8 cellular contexts compared by ENCODE assay signal in the genomic region with DNA sequence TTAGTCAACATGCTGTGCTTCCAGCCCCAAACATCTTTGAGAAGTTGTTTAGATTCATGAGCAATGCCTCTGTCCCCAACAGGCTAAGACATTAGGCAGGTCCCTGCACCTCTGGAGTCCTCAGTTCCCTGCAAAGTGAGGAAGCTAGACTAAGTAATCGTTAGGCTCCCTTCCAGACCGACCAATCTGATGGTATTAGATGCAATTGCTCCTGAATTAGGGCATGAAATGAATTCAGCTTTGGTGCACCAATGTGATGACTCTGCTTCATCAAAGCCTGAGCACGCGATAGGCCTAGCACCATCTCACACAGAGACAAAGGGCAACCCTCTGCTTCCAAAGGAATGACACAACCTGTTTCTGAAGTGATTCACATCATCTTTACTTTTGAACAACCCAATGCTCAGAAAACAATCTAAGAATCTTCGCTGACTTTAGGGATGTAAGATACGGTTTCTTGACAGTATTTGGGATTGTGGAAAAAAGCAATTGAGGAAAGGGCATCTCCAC. TPM values are rescaled to one million over a fixed set of nuclear protein-coding genes. Genes with fewer than 3 reads are reported as not detected.
A peak's percentile ranks its signal among the peaks of the same experiment; 100 is the strongest.
DNase-seq lines count a peak whose midpoint lies in the region; ATAC-seq, FAIRE-seq and TF ChIP-seq lines count a peak whose summit lies in the region.

No MANE protein-coding gene starts in this region.

- TF ChIP-seq CTCF in OCI-LY3 (IDR thresholded peaks at IDR 0.05; ENCODE audit: low read depth, low read length): no peak
- no peak for TF ChIP-seq CTCF in mammary epithelial cell (conservative IDR thresholded peaks at IDR 0.05 in 1 of 2, IDR thresholded peaks at IDR 0.05 in 1 of 2; ENCODE audit: extremely low read depth in 1 of 2, insufficient read depth in 1 of 2, low read depth in 1 of 2, low read length in 2 of 2)
- no peak for TF ChIP-seq CTCF in neutrophil (IDR thresholded peaks at IDR 0.05)
- no peak for TF ChIP-seq CTCF in upper lobe of right lung (IDR thresholded peaks at IDR 0.05)

- 100% methylated on average over 6 of the region's 6 CpGs for WGBS in mammary epithelial cell (ENCODE audit: low coverage, missing lambda C conversion rate)

- in situ Hi-C loops in mammary epithelial cell (cut with MboI; ENCODE audit: low sequenced_read_pairs in 2 of 2): no loop called here

- H3K36me3 ChIP-seq in OCI-LY3 (replicated peaks; ENCODE audit: low read depth, low read length) (no peaks in the 10 kb centered on the region), mammary epithelial cell (ENCODE audit: insufficient read depth, low read length) (no peaks in the 10 kb centered on the region), neutrophil (no peaks in the 10 kb centered on the region), upper lobe of right lung (no peaks in the 10 kb centered on the region)

- H3K4me3 ChIP-seq in OCI-LY3 (ENCODE audit: low read length) (peak overlapping the region; percentile 94), mammary epithelial cell (replicated peaks in 1 of 3; ENCODE audit: insufficient read depth in 1 of 3, low read depth in 2 of 3, low read length in 3 of 3) (peak overlapping the region; percentile 37 to 98 (median 85)), neutrophil (ENCODE audit: low read depth in 1 of 2, low read length in 1 of 2) (peak overlapping the region; percentile 71 to 85), upper lobe of right lung (no peak overlapping the region)

- no peaks in the 10 kb centered on the region for H3K9me3 ChIP-seq in OCI-LY3 (ENCODE audit: insufficient read depth, low read length)
- H3K9me3 ChIP-seq in mammary epithelial cell (replicated peaks; ENCODE audit: insufficient read depth, low read length): no peaks in the 10 kb centered on the region
- no peaks in the 10 kb centered on the region for H3K9me3 ChIP-seq in neutrophil
- no peaks in the 10 kb centered on the region for H3K9me3 ChIP-seq in upper lobe of right lung

- H3K4me2 ChIP-seq in OCI-LY3 (ENCODE audit: low read length) (peak overlapping the region; percentile 86), mammary epithelial cell (ENCODE audit: insufficient read depth, low read depth, low read length) (peak overlapping the region; percentile 67)

- peak; percentile 50 for FAIRE-seq in GM12891 (lab: Jason Lieb, UNC)

- intact Hi-C loops in mammary epithelial cell (cut with micrococcal nuclease) (loop anchor here (2.0 kb wide), 1 partner anchor 567 kb away; no protein-coding TSS in a partner anchor), upper lobe of right lung (cut with DNase I) (no loop called here)

- H3K27me3 ChIP-seq in OCI-LY3 (ENCODE audit: low read depth, low read length): no peaks in the 10 kb centered on the region
- H3K27me3 ChIP-seq in mammary epithelial cell (ENCODE audit: insufficient read depth, low read length): no peaks in the 10 kb centered on the region
- H3K27me3 ChIP-seq in neutrophil: no peaks in the 10 kb centered on the region
- H3K27me3 ChIP-seq in upper lobe of right lung: no peaks in the 10 kb centered on the region

- TF ChIP-seq POLR2A in GM12891 (IDR thresholded peaks at IDR 0.05; ENCODE audit: low read depth, low read length): no peak

- H3K9ac ChIP-seq in OCI-LY3 (ENCODE audit: low read length) (no peak overlapping the region), mammary epithelial cell (ENCODE audit: insufficient read depth, low read length) (no peak overlapping the region)

- dilution Hi-C loops in mammary epithelial cell (cut with HindIII; ENCODE audit: low sequenced_read_pairs): no loop called here

- CTCF ChIA-PET in mammary epithelial cell (lab: Charles Lee; ENCODE audit: low non-redundant PET): no interaction called here

- no TSS peak for BruUV-seq in mammary epithelial cell (replicated peaks; lab: Mats Ljungman, UMichigan)

- H4K20me1 ChIP-seq in OCI-LY3 (ENCODE audit: insufficient read depth, low read length) (peaks cover 12% of the 10 kb centered on the region; the same call in 1 of the 2 replicates), mammary epithelial cell (ENCODE audit: insufficient read depth, low read length) (no peaks in the 10 kb centered on the region)

- DNase-seq in GM12891 (ENCODE audit: insufficient read length, low spot score) (no peak), mammary epithelial cell (no peak), dermis blood vessel endothelial cell (no peak), upper lobe of right lung (no peak)

- peaks cover 24% of the 10 kb centered on the region for H3K4me1 ChIP-seq in OCI-LY3 (ENCODE audit: low read length)
- H3K4me1 ChIP-seq in mammary epithelial cell (ENCODE audit: insufficient read depth, low read length): peaks cover 20% of the 10 kb centered on the region
- H3K4me1 ChIP-seq in neutrophil (ENCODE audit: control insufficient read depth in 1 of 2, insufficient read depth in 1 of 2, low read depth in 1 of 2, low read length in 1 of 2): peaks cover 34 to 43% of the 10 kb centered on the region in 2 experiments
- H3K4me1 ChIP-seq in upper lobe of right lung: no peaks in the 10 kb centered on the region

- peaks cover 38% of the 10 kb centered on the region for H3K79me2 ChIP-seq in OCI-LY3 (ENCODE audit: low read length)
- peaks cover 42% of the 10 kb centered on the region for H3K79me2 ChIP-seq in mammary epithelial cell (ENCODE audit: insufficient read depth, low read length)

- no peak for ATAC-seq in upper lobe of right lung
- no peak for ATAC-seq in esophagus mucosa
- no peak for ATAC-seq in GM19455 (IDR thresholded peaks at IDR 0.05; ENCODE audit: unreplicated experiment)

- no peak overlapping the region for H3K27ac ChIP-seq in OCI-LY3 (ENCODE audit: low read length)
- H3K27ac ChIP-seq in mammary epithelial cell (ENCODE audit: insufficient read depth, low read depth, low read length): peak overlapping the region; percentile 99
- H3K27ac ChIP-seq in neutrophil: no peak overlapping the region
- H3K27ac ChIP-seq in upper lobe of right lung: no peak overlapping the region

- H2AFZ ChIP-seq in OCI-LY3 (ENCODE audit: low read depth, low read length) (peak overlapping the region; percentile 78), mammary epithelial cell (ENCODE audit: low read depth, low read length) (peak overlapping the region; percentile 84)

TF ChIP-seq in GM12891, 5 proteins besides CTCF, POLR2A, EP300 and RAD21:
- TF ChIP-seq TAF1 (IDR thresholded peaks at IDR 0.05; ENCODE audit: low read depth, low read length): no peak
- TF ChIP-seq PAX5 (IDR thresholded peaks at IDR 0.05; ENCODE audit: insufficient read depth, low read length, severe bottlenecking): no peak
- TF ChIP-seq SPI1 (IDR thresholded peaks at IDR 0.05; ENCODE audit: low read depth, low read length): no peak
- no peak for TF ChIP-seq POU2F2 (IDR thresholded peaks at IDR 0.05; ENCODE audit: low read depth, low read length)
- TF ChIP-seq POLR2AphosphoS5 (IDR thresholded peaks at IDR 0.05; ENCODE audit: low read depth, low read length): no peak

RNA-seq across cellular contexts. Expression of a gene that starts 0.7 kb away (rescaled TPM):
- 28.3 TPM for polyA plus RNA-seq in GM12891 (2012; ENCODE audit: low read depth, missing spikeins)
- total RNA-seq in mammary epithelial cell (100 to 1,000 TPM; 189 to 424 TPM), dermis blood vessel endothelial cell (106 and 116 TPM in 2 replicates), upper lobe of right lung (94.0 TPM), esophagus mucosa (52.9 TPM)
- 113 TPM for polyA plus RNA-seq in mammary epithelial cell
- polyA minus RNA-seq in mammary epithelial cell: 210 TPM
